Comparison of ENCODE assay signal across 8 cellular contexts in genomic region chr1:36203554-36204346, GRCh38. TPM values are rescaled to one million over a fixed set of nuclear protein-coding genes. Genes with fewer than 3 reads are reported as not detected.
A peak's percentile ranks its signal among the peaks of the same experiment; 100 is the strongest.
DNase-seq lines count a peak whose midpoint lies in the region; ATAC-seq, FAIRE-seq and TF ChIP-seq lines count a peak whose summit lies in the region.

No MANE protein-coding gene starts in this region.

- intact Hi-C loops in mammary epithelial cell (cut with micrococcal nuclease): no loop called here
- intact Hi-C loops in right lobe of liver (cut with DNase I): no loop called here

- no peak overlapping the region for H3K9ac ChIP-seq in mammary epithelial cell (ENCODE audit: insufficient read depth, low read length)

- WGBS in mammary epithelial cell (ENCODE audit: low coverage, missing lambda C conversion rate): 22% methylated on average over 6 of the region's 10 CpGs
- 23% methylated on average over 4 of the region's 10 CpGs for WGBS in right lobe of liver (ENCODE audit: insufficient coverage, low coverage, low lambda C conversion rate, missing lambda C conversion rate)

- H3K4me2 ChIP-seq in mammary epithelial cell (ENCODE audit: insufficient read depth, low read depth, low read length): no peak overlapping the region

- no peaks in the 10 kb centered on the region for H4K20me1 ChIP-seq in mammary epithelial cell (ENCODE audit: insufficient read depth, low read length)

- in situ Hi-C loops in mammary epithelial cell (cut with MboI; ENCODE audit: low sequenced_read_pairs in 2 of 2): no loop called here

- ATAC-seq in right lobe of liver: peak; percentile 44 to 80 (median 60)
- peak; percentile 61 for ATAC-seq in thoracic aorta (ENCODE audit: insufficient number of reproducible peaks, low FRiP score, low read depth)
- no peak for ATAC-seq in natural killer cell treated with Interleukin-12 subunit alpha and Interleukin-12 subunit beta and Interleukin-15 and Interleukin-18, amount 100 ng/mL, for 72 hours

- peak; percentile 62 for DNase-seq in NCI-H1694 (lab: John Stamatoyannopoulos, UW)
- peak; percentile 23 for DNase-seq in mammary epithelial cell
- peak; percentile 49 to 75 (median 64) for DNase-seq in right lobe of liver
- DNase-seq in thoracic aorta (ENCODE audit: low spot score): peak; percentile 34
- no peak for DNase-seq in A172 (ENCODE audit: low spot score)
- DNase-seq in natural killer cell treated with Interleukin-12 subunit alpha and Interleukin-12 subunit beta and Interleukin-15 and Interleukin-18, amount 100 ng/mL, for 72 hours (ENCODE audit: low spot score): no peak
- no peak for DNase-seq in glutamatergic neuron
- no peak for DNase-seq in GM19239 (ENCODE audit: insufficient read length, low spot score)

- dilution Hi-C loops in mammary epithelial cell (cut with HindIII; ENCODE audit: low sequenced_read_pairs): no loop called here

- no peak for TF ChIP-seq CTCF in mammary epithelial cell (conservative IDR thresholded peaks at IDR 0.05 in 1 of 2, IDR thresholded peaks at IDR 0.05 in 1 of 2; ENCODE audit: extremely low read depth in 1 of 2, insufficient read depth in 1 of 2, low read depth in 1 of 2, low read length in 2 of 2)
- TF ChIP-seq CTCF in right lobe of liver (IDR thresholded peaks at IDR 0.05): no peak
- TF ChIP-seq CTCF in thoracic aorta (IDR thresholded peaks at IDR 0.05): no peak
- no peak for TF ChIP-seq CTCF in glutamatergic neuron (IDR thresholded peaks at IDR 0.05; ENCODE audit: partially characterized antibody, unreplicated experiment)

- H3K27ac Mint-ChIP-seq in natural killer cell treated with Interleukin-12 subunit alpha and Interleukin-12 subunit beta and Interleukin-15 and Interleukin-18, amount 100 ng/mL, for 72 hours: peak overlapping the region in 1 of 2 donors; percentile 35
- H3K27ac Mint-ChIP-seq in glutamatergic neuron (ENCODE audit: unreplicated experiment): no peak overlapping the region

- no peaks in the 10 kb centered on the region for H3K36me3 ChIP-seq in mammary epithelial cell (ENCODE audit: insufficient read depth, low read length)
- H3K36me3 ChIP-seq in right lobe of liver: no peaks in the 10 kb centered on the region
- no peaks in the 10 kb centered on the region for H3K36me3 ChIP-seq in thoracic aorta

- no peaks in the 10 kb centered on the region for H3K79me2 ChIP-seq in mammary epithelial cell (ENCODE audit: insufficient read depth, low read length)

- no peaks in the 10 kb centered on the region for H3K4me1 Mint-ChIP-seq in natural killer cell treated with Interleukin-12 subunit alpha and Interleukin-12 subunit beta and Interleukin-15 and Interleukin-18, amount 100 ng/mL, for 72 hours (ENCODE audit: low read depth in 2 of 2)
- H3K4me1 Mint-ChIP-seq in glutamatergic neuron (ENCODE audit: low read depth, unreplicated experiment): no peaks in the 10 kb centered on the region

- H3K4me1 ChIP-seq in mammary epithelial cell (ENCODE audit: insufficient read depth, low read length) (peaks cover 21% of the 10 kb centered on the region), right lobe of liver (peaks cover 0 to 18% (median 3%) of the 10 kb centered on the region in 4 donors), thoracic aorta (ENCODE audit: control insufficient read depth in 1 of 2, low read depth in 2 of 2) (peaks cover 25 to 73% of the 10 kb centered on the region in 2 donors)

- H2AFZ ChIP-seq in mammary epithelial cell (ENCODE audit: low read depth, low read length): peak overlapping the region; percentile 80

- H3K27me3 ChIP-seq in mammary epithelial cell (ENCODE audit: insufficient read depth, low read length) (no peaks in the 10 kb centered on the region), right lobe of liver (no peaks in the 10 kb centered on the region), thoracic aorta (replicated peaks; ENCODE audit: insufficient read depth) (no peaks in the 10 kb centered on the region)

- peaks cover 0 to 7% of the 10 kb centered on the region in 2 donors for H3K27me3 Mint-ChIP-seq in natural killer cell treated with Interleukin-12 subunit alpha and Interleukin-12 subunit beta and Interleukin-15 and Interleukin-18, amount 100 ng/mL, for 72 hours
- H3K27me3 Mint-ChIP-seq in glutamatergic neuron (ENCODE audit: unreplicated experiment): peaks cover 1% of the 10 kb centered on the region

- no peaks in the 10 kb centered on the region for H3K9me3 Mint-ChIP-seq in natural killer cell treated with Interleukin-12 subunit alpha and Interleukin-12 subunit beta and Interleukin-15 and Interleukin-18, amount 100 ng/mL, for 72 hours
- peaks cover 5% of the 10 kb centered on the region for H3K9me3 Mint-ChIP-seq in glutamatergic neuron (ENCODE audit: unreplicated experiment)

- FAIRE-seq in GM19239 (lab: Jason Lieb, UNC): no peak

- CTCF ChIA-PET in mammary epithelial cell (lab: Charles Lee; ENCODE audit: low non-redundant PET): no interaction called here

- no TSS peak for BruUV-seq in mammary epithelial cell (replicated peaks; lab: Mats Ljungman, UMichigan)

- TF ChIP-seq POLR2A in right lobe of liver (IDR thresholded peaks at IDR 0.05): no peak

- no peak overlapping the region for H3K4me3 ChIP-seq in mammary epithelial cell (replicated peaks in 1 of 3; ENCODE audit: insufficient read depth in 1 of 3, low read depth in 2 of 3, low read length in 3 of 3)
- no peak overlapping the region for H3K4me3 ChIP-seq in right lobe of liver
- peak overlapping the region; percentile 26 for H3K4me3 ChIP-seq in thoracic aorta

- H3K27ac ChIP-seq in mammary epithelial cell (ENCODE audit: insufficient read depth, low read depth, low read length) (no peak overlapping the region), right lobe of liver (peak overlapping the region in 2 of 3 donors; percentile 28 to 49), thoracic aorta (peak overlapping the region; percentile 91 to 92)

- H3K4me3 Mint-ChIP-seq in natural killer cell treated with Interleukin-12 subunit alpha and Interleukin-12 subunit beta and Interleukin-15 and Interleukin-18, amount 100 ng/mL, for 72 hours: no peak overlapping the region
- H3K4me3 Mint-ChIP-seq in glutamatergic neuron (ENCODE audit: unreplicated experiment): no peak overlapping the region

- no peaks in the 10 kb centered on the region for H3K9me3 ChIP-seq in mammary epithelial cell (replicated peaks; ENCODE audit: insufficient read depth, low read length)
- no peaks in the 10 kb centered on the region for H3K9me3 ChIP-seq in right lobe of liver
- no peaks in the 10 kb centered on the region for H3K9me3 ChIP-seq in thoracic aorta

- no peaks in the 10 kb centered on the region for H3K36me3 Mint-ChIP-seq in natural killer cell treated with Interleukin-12 subunit alpha and Interleukin-12 subunit beta and Interleukin-15 and Interleukin-18, amount 100 ng/mL, for 72 hours
- no peaks in the 10 kb centered on the region for H3K36me3 Mint-ChIP-seq in glutamatergic neuron (ENCODE audit: unreplicated experiment)

RNA-seq across cellular contexts. Expression of gene THRAP3, which starts 20.5 kb away (rescaled TPM):
- total RNA-seq in mammary epithelial cell: 100 to 1,000 TPM; 106 to 128 TPM
- polyA plus RNA-seq in mammary epithelial cell: 53.2 TPM
- 71.6 TPM for polyA minus RNA-seq in mammary epithelial cell
- total RNA-seq in right lobe of liver: 10 to 100 TPM; 33.7 to 53.6 (median 40.7) TPM
- total RNA-seq in thoracic aorta: 100 to 1,000 TPM in 1 of 2 donors, 10 to 100 TPM in 1; 49.3 to 111 TPM
- total RNA-seq in A172 (2014; rRNA removed; shearing (Covaris generic)): 50.0 and 53.5 TPM in 2 replicates
- total RNA-seq in natural killer cell treated with Interleukin-12 subunit alpha and Interleukin-12 subunit beta and Interleukin-15 and Interleukin-18, amount 100 ng/mL, for 72 hours: 100 to 1,000 TPM; 118 to 131 TPM
- total RNA-seq in glutamatergic neuron (ENCODE audit: unreplicated experiment): 119 TPM

RNA-seq across cellular contexts. Expression of gene MAP7D1, which starts 47.8 kb away (rescaled TPM):
- total RNA-seq in mammary epithelial cell (100 to 1,000 TPM in 1 of 2 donors, 10 to 100 TPM in 1; 99.4 to 331 TPM), right lobe of liver (10 to 100 TPM; 10.2 to 28.2 (median 15.8) TPM), thoracic aorta (100 to 1,000 TPM; 170 to 186 TPM), glutamatergic neuron (ENCODE audit: unreplicated experiment) (152 TPM)
- polyA plus RNA-seq in mammary epithelial cell: 129 TPM
- 116 TPM for polyA minus RNA-seq in mammary epithelial cell
- total RNA-seq in A172 (2014; rRNA removed; shearing (Covaris generic)): 91.2 and 136 TPM in 2 replicates
- 100 to 1,000 TPM; 153 to 196 TPM for total RNA-seq in natural killer cell treated with Interleukin-12 subunit alpha and Interleukin-12 subunit beta and Interleukin-15 and Interleukin-18, amount 100 ng/mL, for 72 hours

RNA-seq across cellular contexts. Expression of gene TRAPPC3, which starts 54.5 kb away (rescaled TPM):
- 10 to 100 TPM; 73.2 to 96.5 TPM for total RNA-seq in mammary epithelial cell
- polyA plus RNA-seq in mammary epithelial cell: 107 TPM
- 41.7 TPM for polyA minus RNA-seq in mammary epithelial cell
- total RNA-seq in right lobe of liver: 10 to 100 TPM; 26.0 to 52.4 (median 30.9) TPM
- 10 to 100 TPM; 78.5 to 92.3 TPM for total RNA-seq in thoracic aorta
- total RNA-seq in A172 (2014; rRNA removed; shearing (Covaris generic)): 86.7 and 110 TPM in 2 replicates
- total RNA-seq in natural killer cell treated with Interleukin-12 subunit alpha and Interleukin-12 subunit beta and Interleukin-15 and Interleukin-18, amount 100 ng/mL, for 72 hours: 10 to 100 TPM; 58.4 to 69.2 TPM
- 30.0 TPM for total RNA-seq in glutamatergic neuron (ENCODE audit: unreplicated experiment)

Comparison
In these comparisons a context has a peak if more than half of its experiments do, and no peak if none do; other contexts are left out.
1. DNase-seq: peak in NCI-H1694 (single experiment), mammary epithelial cell (single experiment), right lobe of liver (3 of 3) and thoracic aorta (single experiment); none in A172 (single experiment), natural killer cell treated with Interleukin-12 subunit alpha and Interleukin-12 subunit beta and Interleukin-15 and Interleukin-18, amount 100 ng/mL, for 72 hours (single experiment), glutamatergic neuron (single experiment) and GM19239 (single experiment).
2. ATAC-seq: peak in right lobe of liver (4 of 4) and thoracic aorta (single experiment); none in natural killer cell treated with Interleukin-12 subunit alpha and Interleukin-12 subunit beta and Interleukin-15 and Interleukin-18, amount 100 ng/mL, for 72 hours (0 of 2).